8 cellular contexts compared by ENCODE assay signal in the genomic region with DNA sequence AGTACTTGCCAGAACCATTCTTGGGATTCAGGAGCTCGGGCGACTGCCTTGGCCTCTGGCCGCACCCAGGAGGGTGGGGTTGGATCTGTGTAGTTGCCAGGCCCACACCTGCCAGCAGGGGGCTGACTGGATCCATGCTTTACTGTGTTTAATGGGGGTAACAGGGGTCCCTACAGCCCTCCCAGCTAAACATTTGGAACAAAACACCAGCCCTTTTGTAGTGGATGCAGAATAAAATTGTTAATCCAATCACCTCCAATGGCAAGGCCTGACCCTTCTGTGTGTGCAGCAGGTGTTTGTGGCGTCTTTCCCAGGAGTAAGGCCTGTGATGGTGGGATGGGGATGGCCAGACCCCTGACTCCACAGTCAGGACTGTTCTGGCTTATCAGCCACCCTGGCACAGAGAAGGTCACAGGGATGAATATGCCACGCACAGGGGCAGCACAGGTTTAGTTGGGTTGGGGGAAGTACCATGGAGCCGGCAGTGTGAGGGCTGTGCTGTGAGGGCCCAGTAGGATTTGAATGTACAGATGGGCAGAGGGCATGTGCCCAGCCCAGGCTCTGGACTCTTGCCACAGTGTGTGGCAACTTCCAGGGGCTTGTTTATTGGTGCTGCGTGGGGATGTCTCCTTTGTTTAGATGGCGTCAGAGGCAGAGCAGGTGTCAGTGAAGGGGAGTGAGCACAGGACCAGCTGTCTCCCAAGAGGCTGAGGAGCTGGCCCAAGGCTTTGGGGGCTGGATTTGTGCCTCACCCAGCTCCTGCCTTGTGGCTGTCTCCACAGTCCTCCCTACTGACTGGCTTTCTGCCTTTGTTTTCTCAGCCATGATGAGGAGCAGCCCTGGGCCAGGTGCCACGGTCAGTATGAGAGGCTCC. TPM values are rescaled to one million over a fixed set of nuclear protein-coding genes. Genes with fewer than 3 reads are reported as not detected.
A peak's percentile ranks its signal among the peaks of the same experiment; 100 is the strongest.
DNase-seq lines count a peak whose midpoint lies in the region; ATAC-seq, FAIRE-seq and TF ChIP-seq lines count a peak whose summit lies in the region.

No MANE protein-coding gene starts in this region.

- no peak overlapping the region for H3T11ph ChIP-seq in H9 (ENCODE audit: low read length)

- no peaks in the 10 kb centered on the region for H3K9me3 Mint-ChIP-seq in H9

- TF ChIP-seq CTCF in BE2C (IDR thresholded peaks at IDR 0.05; ENCODE audit: low read depth, low read length) (peak; percentile 91), H9 (conservative IDR thresholded peaks at IDR 0.05) (peak; percentile 79), GM12878 (IDR thresholded peaks at IDR 0.05 in 2 of 3, conservative IDR thresholded peaks at IDR 0.05 in 1 of 3; ENCODE audit: control insufficient read depth in 2 of 3, extremely low read depth in 1 of 3, insufficient read depth in 1 of 3, low read depth in 3 of 3, low read length in 3 of 3) (peak; percentile 74 to 86 (median 77)), smooth muscle cell (IDR thresholded peaks at IDR 0.05; ENCODE audit: borderline replicate concordance, insufficient read depth, poor library complexity, severe bottlenecking) (peak; percentile 67)

- DNase-seq in BE2C (peak; percentile 76), H9 (peak; percentile 58), SJCRH30 (peak; percentile 38 to 60), GM12878 (ENCODE audit: low read depth, low spot score) (no peak), iPS-NIHi11 (ENCODE audit: low spot score) (peak; percentile 87), smooth muscle cell (lab: John Stamatoyannopoulos, UW; ENCODE audit: unreplicated experiment) (no peak)

- peaks cover 17 to 87% (median 53%) of the 10 kb centered on the region in 3 experiments; a peak in 6 of 7 replicates for H3K36me3 Mint-ChIP-seq in H9 (ENCODE audit: insufficient read depth in 1 of 3, low read depth in 3 of 3)

- H2BK120ac ChIP-seq in H9 (ENCODE audit: low read depth, low read length, poor library complexity, severe bottlenecking) = no peak overlapping the region

- H3F3A ChIP-seq in smooth muscle cell (ENCODE audit: low read depth) = no peaks in the 10 kb centered on the region

- no peak overlapping the region for H3K9ac ChIP-seq in H9 (ENCODE audit: extremely low read depth, insufficient read length, low read length)
- no peak overlapping the region for H3K9ac ChIP-seq in GM12878 (ENCODE audit: control insufficient read depth, insufficient read depth, low read length)
- no peak overlapping the region for H3K9ac ChIP-seq in smooth muscle cell (ENCODE audit: low read depth)

- no peaks in the 10 kb centered on the region for H3K23me2 ChIP-seq in H9 (ENCODE audit: insufficient read length, low read depth, low read length, poor library complexity, severe bottlenecking)

- TF ChIP-seq POLR2A in GM12878 (IDR thresholded peaks at IDR 0.05; ENCODE audit: low read depth, low read length) = peak; percentile 61

- RAD21 ChIA-PET in GM12878 (lab: Charles Lee; ENCODE audit: unreplicated experiment) = interaction anchor here (0.9 to 1.8 kb wide), 2 partner anchors 32 to 270 kb away, joined by 3 to 4 read pairs; no protein-coding TSS in a partner anchor

- 0 out of 4 replicates have a peak, but pooled peaks cover 0 to 3% of the 10 kb centered on the region in 2 experiments for H3K4me1 Mint-ChIP-seq in H9

- no peak overlapping the region for H4K8ac ChIP-seq in H9 (replicated peaks; ENCODE audit: insufficient read length, low read depth, low read length)

- no peak overlapping the region for H2AK5ac ChIP-seq in H9 (ENCODE audit: insufficient read length, low read length)

- no peaks in the 10 kb centered on the region for H3K79me2 ChIP-seq in H9 (ENCODE audit: insufficient read depth, low read length)
- H3K79me2 ChIP-seq in GM12878 (ENCODE audit: control insufficient read depth, insufficient read depth, low read length) = no peaks in the 10 kb centered on the region
- H3K79me2 ChIP-seq in smooth muscle cell (ENCODE audit: low read depth) = no peaks in the 10 kb centered on the region

- no peak overlapping the region for H3K23ac ChIP-seq in H9 (ENCODE audit: insufficient read length, low read depth, low read length)

- in situ Hi-C loops in GM12878 (cut with MboI) = no loop called here

- SMC1A ChIA-PET in GM12878 (lab: Charles Lee; ENCODE audit: uncharacterized antibody, unreplicated experiment) = interaction anchor here (0.8 to 1.3 kb wide), 2 partner anchors 17 to 52 kb away, joined by 3 to 5 read pairs; a partner anchor contains a TSS

- ATAC-seq in GM12878 (peak; percentile 78), GM19452 (IDR thresholded peaks at IDR 0.05; ENCODE audit: unreplicated experiment) (no peak), HG02763 (IDR thresholded peaks at IDR 0.05; ENCODE audit: unreplicated experiment) (no peak)

- no peak overlapping the region for H2BK20ac ChIP-seq in H9 (ENCODE audit: low read depth, low read length, poor library complexity, severe bottlenecking)

- no peak overlapping the region for H2BK15ac ChIP-seq in H9 (ENCODE audit: low read depth, low read length)

- no peaks in the 10 kb centered on the region for H4K20me1 ChIP-seq in H9 (ENCODE audit: control insufficient read depth, insufficient read depth, insufficient read length)
- H4K20me1 ChIP-seq in GM12878 (ENCODE audit: control insufficient read depth, insufficient read depth) = peaks cover 2% of the 10 kb centered on the region; the same call in 1 of the 2 replicates
- peaks cover 7% of the 10 kb centered on the region for H4K20me1 ChIP-seq in smooth muscle cell (ENCODE audit: low read depth)

- no peak for TF ChIP-seq EP300 in GM12878 (IDR thresholded peaks at IDR 0.05; ENCODE audit: borderline replicate concordance in 1 of 2, control insufficient read depth in 1 of 2, low read depth in 2 of 2, low read length in 2 of 2)

- no peaks in the 10 kb centered on the region for H3K9me3 ChIP-seq in BE2C
- H3K9me3 ChIP-seq in H9 (ENCODE audit: control insufficient read depth, low read depth, low read length) = no peaks in the 10 kb centered on the region
- H3K9me3 ChIP-seq in SJCRH30 (replicated peaks) = no peaks in the 10 kb centered on the region
- H3K9me3 ChIP-seq in GM12878 (replicated peaks; ENCODE audit: control insufficient read depth, insufficient read depth, low read length) = no peaks in the 10 kb centered on the region
- no peaks in the 10 kb centered on the region for H3K9me3 ChIP-seq in smooth muscle cell (replicated peaks; ENCODE audit: low read depth)

- H3K27ac ChIP-seq in H9 (ENCODE audit: insufficient read length, low read depth, low read length) (no peak overlapping the region), SJCRH30 (no peak overlapping the region), GM12878 (ENCODE audit: control insufficient read depth, insufficient read depth) (no peak overlapping the region), smooth muscle cell (ENCODE audit: low read depth) (no peak overlapping the region)

- no CpG with 5 or more reads among the region's 9 CpGs for WGBS in H9 (ENCODE audit: extremely low coverage, insufficient read length, low lambda C conversion rate)
- WGBS in GM12878 (ENCODE audit: insufficient coverage, insufficient replicate concordance, low lambda C conversion rate, missing lambda C conversion rate) = 55% methylated on average over 9 of the region's 9 CpGs
- 83% methylated on average over 9 of the region's 9 CpGs for WGBS in smooth muscle cell (ENCODE audit: low lambda C conversion rate)

- peaks cover 79% of the 10 kb centered on the region for H3K36me3 ChIP-seq in BE2C
- peaks cover 39% of the 10 kb centered on the region for H3K36me3 ChIP-seq in SJCRH30
- H3K36me3 ChIP-seq in GM12878 (ENCODE audit: control insufficient read depth in 2 of 2, insufficient read depth in 2 of 2, low read length in 1 of 2) = peaks cover 32 to 65% of the 10 kb centered on the region in 2 experiments
- H3K36me3 ChIP-seq in smooth muscle cell (ENCODE audit: low read depth) = peaks cover 5% of the 10 kb centered on the region

- H3K27ac Mint-ChIP-seq in H9 = peak overlapping the region in 1 of 3 experiments; percentile 72; a peak in 3 of 7 replicates

- H2BK12ac ChIP-seq in H9 (ENCODE audit: insufficient read length, low read depth, low read length) = no peak overlapping the region

- no peak overlapping the region for H4K91ac ChIP-seq in H9 (ENCODE audit: insufficient read length, low read depth, low read length)

- H3K18ac ChIP-seq in H9 (ENCODE audit: insufficient read length, low read depth, low read length) = no peak overlapping the region

- no peak overlapping the region for H3K4me3 Mint-ChIP-seq in H9

- no peak overlapping the region for H2AFZ ChIP-seq in H9 (ENCODE audit: low read length)
- H2AFZ ChIP-seq in GM12878 (ENCODE audit: control insufficient read depth, low read depth, low read length) = no peak overlapping the region
- H2AFZ ChIP-seq in smooth muscle cell (ENCODE audit: low read depth) = no peak overlapping the region

- POLR2A ChIA-PET in GM12878 (lab: Charles Lee) = interaction anchor here (1.3 kb wide), 1 partner anchor 19 kb away, joined by 3 read pairs; no protein-coding TSS in a partner anchor

- H2BK5ac ChIP-seq in H9 (ENCODE audit: insufficient read length, low read length) = no peak overlapping the region

- H3K4me1 ChIP-seq in BE2C = peaks cover 5% of the 10 kb centered on the region; the same call in 1 of the 2 replicates
- no peaks in the 10 kb centered on the region for H3K4me1 ChIP-seq in H9 (ENCODE audit: insufficient read depth, low read length)
- H3K4me1 ChIP-seq in SJCRH30 = no peaks in the 10 kb centered on the region; the same call in 1 of the 2 replicates
- no peaks in the 10 kb centered on the region for H3K4me1 ChIP-seq in GM12878 (ENCODE audit: control insufficient read depth, insufficient read depth, low read length)
- no peaks in the 10 kb centered on the region for H3K4me1 ChIP-seq in smooth muscle cell (ENCODE audit: low read depth)

- intact Hi-C loops in GM12878 (cut with micrococcal nuclease; ENCODE audit: unreplicated experiment) = no loop called here

- no peaks in the 10 kb centered on the region for H3K27me3 Mint-ChIP-seq in H9 (ENCODE audit: low read depth)

- no peak overlapping the region for H3K4ac ChIP-seq in H9 (ENCODE audit: low read depth, low read length)

- H3K56ac ChIP-seq in H9 (ENCODE audit: insufficient read length, low read depth, low read length) = no peak overlapping the region

- no peak overlapping the region for H3K4me2 ChIP-seq in H9 (ENCODE audit: insufficient read depth, insufficient read length, low read length)
- H3K4me2 ChIP-seq in GM12878 (ENCODE audit: control insufficient read depth, insufficient read depth) = no peak overlapping the region
- no peak overlapping the region for H3K4me2 ChIP-seq in smooth muscle cell

- FAIRE-seq in GM12878 (lab: Jason Lieb, UNC) = no peak

- no peak overlapping the region for H4K5ac ChIP-seq in H9 (ENCODE audit: insufficient read length, low read depth, low read length)

- CTCF ChIA-PET in GM12878 (lab: Yijun Ruan, JAX) = interaction anchor here (0.9 to 3.7 kb wide), 15 partner anchors 8 to 681 kb away, joined by 3 to 26 read pairs (median 5); no protein-coding TSS in a partner anchor

- no TSS peak for BruUV-seq in GM12878 (replicated peaks; lab: Mats Ljungman, UMichigan)

- no peak overlapping the region for H3K4me3 ChIP-seq in BE2C (ENCODE audit: low read depth, low read length)
- H3K4me3 ChIP-seq in SJCRH30 = no peak overlapping the region
- no peak overlapping the region for H3K4me3 ChIP-seq in GM12878
- no peak overlapping the region for H3K4me3 ChIP-seq in smooth muscle cell

- peak; percentile 50; the same call in 1 of the 2 replicates for TF ChIP-seq RAD21 in GM12878 (IDR thresholded peaks at IDR 0.05; ENCODE audit: insufficient read depth, low read depth, low read length)

- H3K27me3 ChIP-seq in BE2C (no peaks in the 10 kb centered on the region), H9 (ENCODE audit: insufficient read depth, low read length) (no peaks in the 10 kb centered on the region), SJCRH30 (no peaks in the 10 kb centered on the region), GM12878 (replicated peaks in 1 of 2; ENCODE audit: control insufficient read depth in 2 of 2, insufficient read depth in 2 of 2, low read length in 1 of 2) (no peaks in the 10 kb centered on the region), smooth muscle cell (ENCODE audit: low read depth) (no peaks in the 10 kb centered on the region)

- H3K79me1 ChIP-seq in H9 (ENCODE audit: insufficient read depth, low read depth, low read length, poor library complexity, severe bottlenecking) = no peaks in the 10 kb centered on the region

- no peak overlapping the region for H3K14ac ChIP-seq in H9 (ENCODE audit: insufficient read depth, low read length)

RNA-seq across cellular contexts. Expression of a gene that starts 22.2 kb away (rescaled TPM):
- polyA plus RNA-seq in BE2C (2012; ENCODE audit: insufficient read depth, insufficient read length, low read depth) = 68.5 TPM
- total RNA-seq in H9 (2021) (12.0 and 12.1 TPM in 2 replicates), GM12878 (2014; rRNA removed) (69.8 and 87.5 TPM in 2 replicates), GM12878 (2014; rRNA removed; fragmentation: Illumina TruSeq; extraction: Trizol) (30.6 and 33.1 TPM in 2 replicates), GM12878 (2021) (93.4 and 107 TPM in 2 replicates), smooth muscle cell (59.1 and 60.6 TPM in 2 replicates)
- total RNA-seq in SJCRH30 (2014; rRNA removed; shearing (Covaris generic)) = 67.3 TPM in 2 replicates
- 163 and 168 TPM in 2 replicates for total RNA-seq in GM12878 (2013; cell fraction: nucleolus; rRNA removed)
- 26.3 TPM for polyA plus RNA-seq in GM12878 (2011; ENCODE audit: low read depth)
- polyA plus RNA-seq in GM12878 (2011; rRNA removed) (18.6 and 38.7 TPM in 2 replicates), GM12878 (2014; fragmentation: Illumina TruSeq; extraction: Trizol) (8.7 and 26.2 TPM in 2 replicates), GM12878 (2014; fragmentation: Nextera tagmentation; extraction: Ambion mirVana) (under 1 TPM; 0.18 to 0.95 TPM), GM12878 (2014; rRNA removed) (78.0 and 103 TPM in 2 replicates), GM12878 (2016; fragmentation: Nextera tagmentation; extraction: Ambion mirVana) (10 to 100 TPM; 10.4 to 40.8 TPM), smooth muscle cell (71.7 and 81.9 TPM in 2 replicates)
- 48.0 and 68.9 TPM in 2 replicates for polyA plus RNA-seq in GM12878 (2011; cell fraction: cytosol; rRNA removed)
- polyA plus RNA-seq in GM12878 (2011; cell fraction: nucleus; rRNA removed) = 156 and 202 TPM in 2 replicates
- polyA plus RNA-seq in GM12878 (2012) = 56.9 and 62.2 TPM in 2 replicates
- polyA minus RNA-seq in GM12878 (2011; rRNA and poly(A)+ RNA removed) = 49.2 and 105 TPM in 2 replicates
- 31.7 and 37.9 TPM in 2 replicates for polyA minus RNA-seq in GM12878 (2011; cell fraction: cytosol; rRNA and poly(A)+ RNA removed)
- 52.8 and 89.5 TPM in 2 replicates for polyA minus RNA-seq in GM12878 (2011; cell fraction: nucleus; rRNA and poly(A)+ RNA removed)

RNA-seq across cellular contexts. Expression of a gene that starts 27.8 kb away (rescaled TPM):
- 60.1 TPM for polyA plus RNA-seq in BE2C (2012; ENCODE audit: insufficient read depth, insufficient read length, low read depth)
- total RNA-seq in H9 (2021) (108 TPM in 2 replicates), GM12878 (2014; rRNA removed) (33.8 and 39.1 TPM in 2 replicates), GM12878 (2014; rRNA removed; fragmentation: Illumina TruSeq; extraction: Trizol) (20.6 and 20.8 TPM in 2 replicates), GM12878 (2021) (55.7 and 63.1 TPM in 2 replicates), smooth muscle cell (15.8 and 25.3 TPM in 2 replicates)
- 27.2 and 28.1 TPM in 2 replicates for total RNA-seq in SJCRH30 (2014; rRNA removed; shearing (Covaris generic))
- 156 and 196 TPM in 2 replicates for total RNA-seq in GM12878 (2013; cell fraction: nucleolus; rRNA removed)
- polyA plus RNA-seq in GM12878 (2011; ENCODE audit: low read depth) = 25.3 TPM
- polyA plus RNA-seq in GM12878 (2011; rRNA removed) (28.0 and 47.0 TPM in 2 replicates), GM12878 (2014; fragmentation: Illumina TruSeq; extraction: Trizol) (16.6 and 39.2 TPM in 2 replicates), GM12878 (2014; fragmentation: Nextera tagmentation; extraction: Ambion mirVana) (1 to 10 TPM in 1 of 2 experiments, under 1 TPM in 1; 0.89 to 1.9 TPM), GM12878 (2014; rRNA removed) (46.2 and 57.3 TPM in 2 replicates), GM12878 (2016; fragmentation: Nextera tagmentation; extraction: Ambion mirVana) (10 to 100 TPM; 25.7 to 29.3 TPM), smooth muscle cell (23.7 and 24.3 TPM in 2 replicates)
- 32.9 and 43.9 TPM in 2 replicates for polyA plus RNA-seq in GM12878 (2011; cell fraction: cytosol; rRNA removed)
- polyA plus RNA-seq in GM12878 (2011; cell fraction: nucleus; rRNA removed) = 185 and 188 TPM in 2 replicates
- 37.0 and 38.4 TPM in 2 replicates for polyA plus RNA-seq in GM12878 (2012)
- polyA minus RNA-seq in GM12878 (2011; rRNA and poly(A)+ RNA removed) = 56.7 and 73.3 TPM in 2 replicates
- 15.3 and 19.2 TPM in 2 replicates for polyA minus RNA-seq in GM12878 (2011; cell fraction: cytosol; rRNA and poly(A)+ RNA removed)
- polyA minus RNA-seq in GM12878 (2011; cell fraction: nucleus; rRNA and poly(A)+ RNA removed) = 76.4 and 113 TPM in 2 replicates

RNA-seq across cellular contexts. Expression of a gene that starts 32.8 kb away (rescaled TPM):
- 57.1 TPM for polyA plus RNA-seq in BE2C (2012; ENCODE audit: insufficient read depth, insufficient read length, low read depth)
- total RNA-seq in H9 (2021) (18.3 and 19.2 TPM in 2 replicates), GM12878 (2014; rRNA removed) (50.4 and 65.1 TPM in 2 replicates), GM12878 (2014; rRNA removed; fragmentation: Illumina TruSeq; extraction: Trizol) (37.1 and 37.9 TPM in 2 replicates), GM12878 (2021) (48.1 and 53.4 TPM in 2 replicates), smooth muscle cell (38.9 and 41.1 TPM in 2 replicates)
- 25.9 and 26.5 TPM in 2 replicates for total RNA-seq in SJCRH30 (2014; rRNA removed; shearing (Covaris generic))
- 42.3 and 42.8 TPM in 2 replicates for total RNA-seq in GM12878 (2013; cell fraction: nucleolus; rRNA removed)
- polyA plus RNA-seq in GM12878 (2011; ENCODE audit: low read depth) = 24.6 TPM
- polyA plus RNA-seq in GM12878 (2011; rRNA removed) (47.4 and 54.6 TPM in 2 replicates), GM12878 (2014; fragmentation: Illumina TruSeq; extraction: Trizol) (43.9 and 48.6 TPM in 2 replicates), GM12878 (2014; fragmentation: Nextera tagmentation; extraction: Ambion mirVana) (10 to 100 TPM; 11.9 to 15.9 TPM), GM12878 (2014; rRNA removed) (50.0 and 50.8 TPM in 2 replicates), GM12878 (2016; fragmentation: Nextera tagmentation; extraction: Ambion mirVana) (1 to 10 TPM; 6.2 to 7.8 TPM), smooth muscle cell (6.2 and 12.5 TPM in 2 replicates)
- polyA plus RNA-seq in GM12878 (2011; cell fraction: cytosol; rRNA removed) = 70.1 and 74.6 TPM in 2 replicates
- polyA plus RNA-seq in GM12878 (2011; cell fraction: nucleus; rRNA removed) = 35.7 and 38.5 TPM in 2 replicates
- polyA plus RNA-seq in GM12878 (2012) = 33.3 and 35.5 TPM in 2 replicates
- polyA minus RNA-seq in GM12878 (2011; rRNA and poly(A)+ RNA removed) = 46.8 and 52.2 TPM in 2 replicates
- polyA minus RNA-seq in GM12878 (2011; cell fraction: cytosol; rRNA and poly(A)+ RNA removed) = 24.2 and 27.9 TPM in 2 replicates
- 11.6 and 18.6 TPM in 2 replicates for polyA minus RNA-seq in GM12878 (2011; cell fraction: nucleus; rRNA and poly(A)+ RNA removed)

RNA-seq across cellular contexts. Expression of a gene that starts 51.8 kb away (rescaled TPM):
- 243 TPM for polyA plus RNA-seq in BE2C (2012; ENCODE audit: insufficient read depth, insufficient read length, low read depth)
- total RNA-seq in H9 (2021) (128 TPM in 2 replicates), GM12878 (2014; rRNA removed) (97.3 and 107 TPM in 2 replicates), GM12878 (2014; rRNA removed; fragmentation: Illumina TruSeq; extraction: Trizol) (87.8 and 92.6 TPM in 2 replicates), GM12878 (2021) (133 and 134 TPM in 2 replicates), smooth muscle cell (57.5 and 63.3 TPM in 2 replicates)
- total RNA-seq in SJCRH30 (2014; rRNA removed; shearing (Covaris generic)) = 79.0 and 84.3 TPM in 2 replicates
- total RNA-seq in GM12878 (2013; cell fraction: nucleolus; rRNA removed) = 12.9 and 15.1 TPM in 2 replicates
- 32.5 TPM for polyA plus RNA-seq in GM12878 (2011; ENCODE audit: low read depth)
- polyA plus RNA-seq in GM12878 (2011; rRNA removed) (71.8 and 89.6 TPM in 2 replicates), GM12878 (2014; fragmentation: Illumina TruSeq; extraction: Trizol) (116 and 131 TPM in 2 replicates), GM12878 (2014; fragmentation: Nextera tagmentation; extraction: Ambion mirVana) (10 to 100 TPM; 37.6 to 62.2 TPM), GM12878 (2014; rRNA removed) (69.9 and 70.8 TPM in 2 replicates), GM12878 (2016; fragmentation: Nextera tagmentation; extraction: Ambion mirVana) (100 to 1,000 TPM; 194 to 197 TPM), smooth muscle cell (64.7 and 71.2 TPM in 2 replicates)
- 39.3 and 54.7 TPM in 2 replicates for polyA plus RNA-seq in GM12878 (2011; cell fraction: cytosol; rRNA removed)
- 23.3 and 25.9 TPM in 2 replicates for polyA plus RNA-seq in GM12878 (2011; cell fraction: nucleus; rRNA removed)
- polyA plus RNA-seq in GM12878 (2012) = 55.0 and 72.2 TPM in 2 replicates
- polyA minus RNA-seq in GM12878 (2011; rRNA and poly(A)+ RNA removed) = 35.8 and 38.8 TPM in 2 replicates
- 20.8 and 24.8 TPM in 2 replicates for polyA minus RNA-seq in GM12878 (2011; cell fraction: cytosol; rRNA and poly(A)+ RNA removed)
- polyA minus RNA-seq in GM12878 (2011; cell fraction: nucleus; rRNA and poly(A)+ RNA removed) = 6.9 and 9.3 TPM in 2 replicates

Comparison
In these comparisons a context has a peak if more than half of its experiments do, and no peak if none do; other contexts are left out.
1. DNase-seq: peak in BE2C (single experiment), H9 (single experiment), SJCRH30 (2 of 2) and iPS-NIHi11 (single experiment); none in GM12878 (single experiment) and smooth muscle cell (single experiment).
2. Peak in every context shown above with its lines, with median percentiles within 50 percentile points of each other: CTCF ChIP-seq.